7 cellular contexts compared by ENCODE assay signal in genomic region chrX:34223574-34223973, GRCh38.
"Had no signal": no experiment of that assay in that cellular context is flagged by ENCODE, and none has a peak within 500 bp of the region (broad histone marks: within the 10 kb centered on the region; RNA-seq: fewer than 3 reads in every experiment).

No MANE protein-coding gene starts in this region.

- H3K27ac ChIP-seq: HL-60, KMS-11 had no signal

- DNase-seq: KBM-7, KG1 had no signal

- ATAC-seq: K562 had no signal

- H3K27me3 Mint-ChIP-seq: IgD-negative memory B cell had no signal

- H3K27ac Mint-ChIP-seq: IgD-negative memory B cell had no signal

- H3K4me2 ChIP-seq: KMS-11 had no signal

- H3K4me1 Mint-ChIP-seq: IgD-negative memory B cell had no signal

- H3K4me3 Mint-ChIP-seq: IgD-negative memory B cell had no signal

- H3K9ac ChIP-seq: KMS-11 had no signal

- FAIRE-seq: HTR-8/SVneo, K562 had no signal

- H3K4me3 ChIP-seq: K562 had no signal

- H3K36me3 Mint-ChIP-seq: IgD-negative memory B cell had no signal
